ENCODE assay signal across 7 cellular contexts in genomic region chr17:82242977-82243647, GRCh38. TPM values are rescaled to one million over a fixed set of nuclear protein-coding genes. Genes with fewer than 3 reads are reported as not detected.
DNase-seq lines count a peak whose midpoint lies in the region; ATAC-seq and TF ChIP-seq lines count a peak whose summit lies in the region.

No MANE protein-coding gene starts in this region.

- peak in 1 of 2 donors; percentile 23 for TF ChIP-seq POLR2A in tibial nerve (IDR thresholded peaks at IDR 0.05)

- no peaks in the 10 kb centered on the region for H3K9me3 Mint-ChIP-seq in MCF 10A (ENCODE audit: unreplicated experiment)

- H3K27ac ChIP-seq in tibial nerve = peak overlapping the region; percentile 70 to 91 (median 82)

- 32 to 63% methylated on average over 18 to 29 of the region's 29 CpGs for WGBS in tibial nerve, 2 donors

- H3K27me3 Mint-ChIP-seq in MCF 10A (ENCODE audit: insufficient read depth, unreplicated experiment) = no peaks in the 10 kb centered on the region

- H3K4me1 Mint-ChIP-seq in MCF 10A (ENCODE audit: insufficient read depth, unreplicated experiment) = peaks cover 69% of the 10 kb centered on the region

- peaks cover 4 to 63% (median 37%) of the 10 kb centered on the region in 3 donors for H3K36me3 ChIP-seq in tibial nerve

- H3K9me3 ChIP-seq in tibial nerve = no peaks in the 10 kb centered on the region

- peaks cover 100% of the 10 kb centered on the region for H3K36me3 Mint-ChIP-seq in MCF 10A (ENCODE audit: insufficient read depth, unreplicated experiment)

- intact Hi-C loops in MCF 10A (cut with micrococcal nuclease) = loop anchor here (5.0 to 10.0 kb wide), 3 partner anchors 36 to 208 kb away; partner anchors contain the start of genes DCXR and RAC3
- intact Hi-C loops in left colon (cut with DNase I, micrococcal nuclease) = no loop called here

- H3K4me3 Mint-ChIP-seq in MCF 10A (ENCODE audit: unreplicated experiment) = peak overlapping the region; percentile 16

- H3K4me1 ChIP-seq in tibial nerve = peaks cover 24 to 97% (median 79%) of the 10 kb centered on the region in 4 donors

- no peaks in the 10 kb centered on the region for H3K27me3 ChIP-seq in tibial nerve

- TSS peak; percentile 2 for BruUV-seq in MCF 10A (replicated peaks; lab: Mats Ljungman, UMichigan)

- peak overlapping the region; percentile 75 for H3K27ac Mint-ChIP-seq in MCF 10A (ENCODE audit: low read depth, unreplicated experiment)

- DNase-seq in M059J (ENCODE audit: low read depth) (peak; percentile 76), MCF 10A (ENCODE audit: unreplicated experiment) (peak; percentile 95), left colon (peak; percentile 66 to 69), tibial nerve (ENCODE audit: low spot score in 2 of 2) (peak; percentile 71 to 83), GOT3 (lab: John Stamatoyannopoulos, UW) (no peak), SW 1271 (lab: John Stamatoyannopoulos, UW) (no peak)

- H3K4me3 ChIP-seq in tibial nerve = no peak overlapping the region

- peak in 1 of 2 donors; percentile 52 for TF ChIP-seq EP300 in tibial nerve (IDR thresholded peaks at IDR 0.05)

- CTCF ChIA-PET in MCF 10A (lab: Yijun Ruan, JAX) = interaction anchor here (0.6 to 0.8 kb wide), 3 partner anchors 38 to 872 kb away, joined by 3 to 4 read pairs (median 3); no protein-coding TSS in a partner anchor

- ATAC-seq in left colon = no peak
- ATAC-seq in HG03342 (IDR thresholded peaks at IDR 0.05; ENCODE audit: unreplicated experiment) = no peak

- POLR2A ChIA-PET in MCF 10A (lab: Yijun Ruan, JAX) = interaction anchor here (0.6 to 6.6 kb wide), 19 partner anchors 13 to 253 kb away, joined by 3 to 66 read pairs (median 5); partner anchors contain the start of genes CSNK1D, SECTM1 and SLC16A3

- no peak for TF ChIP-seq CTCF in MCF 10A (IDR thresholded peaks at IDR 0.05; ENCODE audit: unreplicated experiment)
- no peak for TF ChIP-seq CTCF in tibial nerve (IDR thresholded peaks at IDR 0.05)

RNA-seq across cellular contexts. Expression of gene SLC16A3, which starts 14.3 kb away (rescaled TPM):
- total RNA-seq in M059J (2014; rRNA removed; shearing (Covaris generic)) = 48.1 and 84.8 TPM in 2 replicates
- total RNA-seq in MCF 10A (2022) = 268 and 350 TPM in 2 replicates
- total RNA-seq in left colon = 100 to 1,000 TPM; 112 to 168 TPM
- 10 to 100 TPM; 10.5 to 36.0 (median 21.4) TPM for total RNA-seq in tibial nerve

RNA-seq across cellular contexts. Expression of gene CSNK1D, which starts 30.4 kb away (rescaled TPM):
- 41.6 and 43.7 TPM in 2 replicates for total RNA-seq in M059J (2014; rRNA removed; shearing (Covaris generic))
- total RNA-seq in MCF 10A (2022) (191 and 193 TPM in 2 replicates), left colon (100 to 1,000 TPM; 165 to 166 TPM), tibial nerve (100 to 1,000 TPM in 3 of 4 donors, 10 to 100 TPM in 1; 93.9 to 160 (median 124) TPM)

RNA-seq across cellular contexts. Expression of gene CCDC57, which starts 30.5 kb away (rescaled TPM):
- total RNA-seq in M059J (2014; rRNA removed; shearing (Covaris generic)) = 0.91 and 3.4 TPM in 2 replicates
- total RNA-seq in MCF 10A (2022) (86.8 and 87.3 TPM in 2 replicates), left colon (10 to 100 TPM; 29.6 to 53.4 TPM), tibial nerve (10 to 100 TPM; 33.5 to 91.2 (median 47.9) TPM)

Comparison
In these comparisons a context has a peak if more than half of its experiments do, and no peak if none do; other contexts are left out.
1. DNase-seq: peak in M059J (single experiment), MCF 10A (single experiment), left colon (2 of 2) and tibial nerve (2 of 2); none in GOT3 (single experiment) and SW 1271 (0 of 2).